In the genomic region with DNA sequence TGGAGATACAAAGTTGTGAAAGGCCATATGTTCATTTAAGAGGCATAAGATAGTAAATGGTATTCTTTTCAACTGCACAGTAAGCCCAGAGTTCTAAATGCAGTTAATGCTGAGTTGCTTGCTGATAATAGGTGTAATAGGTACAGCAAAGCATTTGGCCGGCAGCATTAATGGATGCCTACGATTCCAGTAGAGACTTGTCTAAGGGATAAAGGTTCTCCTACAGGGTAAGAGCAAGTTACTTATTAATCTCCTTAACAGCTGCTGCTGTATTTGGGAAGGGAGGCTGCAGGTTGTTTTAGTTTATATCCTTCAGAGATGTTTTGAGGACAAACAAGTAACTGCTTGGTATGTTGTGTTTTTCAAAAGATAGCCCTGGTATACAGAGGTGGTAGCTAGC, we compare ENCODE assay signal across 1 cellular context.
TF ChIP-seq lines count a peak whose summit lies in the region.

No MANE protein-coding gene starts in this region.

TF ChIP-seq in HepG2, 621 proteins besides CTCF, POLR2A, EP300 and RAD21 (continued from another document):
- TF ChIP-seq, protein P1, sequence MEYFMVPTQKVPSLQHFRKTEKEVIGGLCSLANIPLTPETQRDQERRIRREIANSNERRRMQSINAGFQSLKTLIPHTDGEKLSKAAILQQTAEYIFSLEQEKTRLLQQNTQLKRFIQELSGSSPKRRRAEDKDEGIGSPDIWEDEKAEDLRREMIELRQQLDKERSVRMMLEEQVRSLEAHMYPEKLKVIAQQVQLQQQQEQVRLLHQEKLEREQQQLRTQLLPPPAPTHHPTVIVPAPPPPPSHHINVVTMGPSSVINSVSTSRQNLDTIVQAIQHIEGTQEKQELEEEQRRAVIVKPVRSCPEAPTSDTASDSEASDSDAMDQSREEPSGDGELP (IDR thresholded peaks at IDR 0.05; ENCODE audit: borderline replicate concordance, low read depth): peak; percentile 22; the same call in 1 of the 2 replicates
